8 cellular contexts compared by ENCODE assay signal in genomic region chr16:66603537-66604375, GRCh38. TPM values are rescaled to one million over a fixed set of nuclear protein-coding genes. Genes with fewer than 3 reads are reported as not detected.
A peak's percentile ranks its signal among the peaks of the same experiment; 100 is the strongest.
DNase-seq lines count a peak whose midpoint lies in the region; ATAC-seq and FAIRE-seq lines count a peak whose summit lies in the region.

No MANE protein-coding gene starts in this region.

- POLR2A ChIA-PET in naive thymus-derived CD8-positive, alpha-beta T cell (lab: Charles Lee): interaction anchor here (0.6 to 2.5 kb wide), 23 partner anchors 10 to 1470 kb away, joined by 3 to 33 read pairs (median 5); partner anchors contain the start of genes CKLF, CMTM2, DYNC1LI2 and NAE1

- DNase-seq in A172 (ENCODE audit: low spot score): peak; percentile 52
- peak; percentile 56 for DNase-seq in NCI-H69 (lab: John Stamatoyannopoulos, UW)
- DNase-seq in activated CD8-positive, alpha-beta memory T cell treated with anti-CD3 and anti-CD28 coated beads for 24 hours: peak; percentile 84
- peak; percentile 46 for DNase-seq in epidermal melanocyte (ENCODE audit: insufficient read length, low spot score)
- peak; percentile 44 to 93 (median 78) for DNase-seq in naive thymus-derived CD8-positive, alpha-beta T cell
- DNase-seq in stimulated activated naive CD8-positive, alpha-beta T cell treated with anti-CD3 and anti-CD28 coated beads, Interleukin-15, Interleukin-2, amounts not matched to agents 100 U/mL and 50 U/mL, for 24 hours: peak; percentile 65
- no peak for DNase-seq in frontal cortex (ENCODE audit: low spot score in 2 of 2)

- ATAC-seq in GM18861 (IDR thresholded peaks at IDR 0.05; ENCODE audit: unreplicated experiment): peak; percentile 33
- ATAC-seq in naive thymus-derived CD8-positive, alpha-beta T cell: peak; percentile 62 to 76
- peak; percentile 53 for ATAC-seq in stimulated activated naive CD8-positive, alpha-beta T cell treated with anti-CD3 and anti-CD28 coated beads, Interleukin-15, Interleukin-2, amounts not matched to agents 100 U/mL and 50 U/mL, for 24 hours

- H3K4me1 Mint-ChIP-seq in naive thymus-derived CD8-positive, alpha-beta T cell: peaks cover 22 to 65% (median 57%) of the 10 kb centered on the region in 4 donors

- peaks cover 0 to 6% (median 0%) of the 10 kb centered on the region in 3 donors for H3K36me3 Mint-ChIP-seq in naive thymus-derived CD8-positive, alpha-beta T cell

- H3K27ac Mint-ChIP-seq in naive thymus-derived CD8-positive, alpha-beta T cell: peak overlapping the region; percentile 91 to 97 (median 94)

- FAIRE-seq in frontal cortex (lab: Jason Lieb, UNC): no peak

- H3K4me3 Mint-ChIP-seq in naive thymus-derived CD8-positive, alpha-beta T cell: peak overlapping the region; percentile 85 to 97 (median 93)

- H3K27me3 Mint-ChIP-seq in naive thymus-derived CD8-positive, alpha-beta T cell: peaks cover 0 to 2% (median 0%) of the 10 kb centered on the region in 5 donors

- peaks cover 0 to 7% (median 0%) of the 10 kb centered on the region in 9 donors for H3K9me3 Mint-ChIP-seq in naive thymus-derived CD8-positive, alpha-beta T cell

RNA-seq across cellular contexts. Expression of gene CMTM3, which starts 0.7 kb away (rescaled TPM):
- total RNA-seq in A172 (2014; rRNA removed; shearing (Covaris generic)): 48.2 and 53.7 TPM in 2 replicates
- total RNA-seq in naive thymus-derived CD8-positive, alpha-beta T cell: 10 to 100 TPM; 55.2 to 55.8 TPM
- 10 to 100 TPM; 76.1 to 81.3 (median 78.5) TPM for polyA plus RNA-seq in naive thymus-derived CD8-positive, alpha-beta T cell
- 3.3 TPM for total RNA-seq in frontal cortex

RNA-seq across cellular contexts. Expression of gene CMTM2, which starts 24.5 kb away (rescaled TPM):
- total RNA-seq in A172 (2014; rRNA removed; shearing (Covaris generic)): not detected in 2 replicates
- under 1 TPM in 1 of 2 experiments, not detected in 1; 0.58 TPM for total RNA-seq in naive thymus-derived CD8-positive, alpha-beta T cell
- under 1 TPM in 1 of 3 donors, not detected in 2; 0.18 TPM for polyA plus RNA-seq in naive thymus-derived CD8-positive, alpha-beta T cell
- not detected for total RNA-seq in frontal cortex

RNA-seq across cellular contexts. Expression of gene CMTM1, which starts 37.5 kb away (rescaled TPM):
- total RNA-seq in A172 (2014; rRNA removed; shearing (Covaris generic)): 1.1 and 1.3 TPM in 2 replicates
- 1 to 10 TPM; 3.5 to 3.9 TPM for total RNA-seq in naive thymus-derived CD8-positive, alpha-beta T cell
- polyA plus RNA-seq in naive thymus-derived CD8-positive, alpha-beta T cell: under 1 TPM in 2 of 3 donors, not detected in 1; 0.48 to 0.50 TPM
- 4.1 TPM for total RNA-seq in frontal cortex

RNA-seq across cellular contexts. Expression of gene CKLF, which starts 51.4 kb away (rescaled TPM):
- total RNA-seq in A172 (2014; rRNA removed; shearing (Covaris generic)): 180 and 186 TPM in 2 replicates
- total RNA-seq in naive thymus-derived CD8-positive, alpha-beta T cell: 10 to 100 TPM; 43.1 to 44.4 TPM
- 100 to 1,000 TPM in 2 of 3 donors, 10 to 100 TPM in 1; 99.6 to 179 (median 111) TPM for polyA plus RNA-seq in naive thymus-derived CD8-positive, alpha-beta T cell
- 33.0 TPM for total RNA-seq in frontal cortex

RNA-seq across cellular contexts. Expression of gene TK2, which starts 53.8 kb away (rescaled TPM):
- 31.9 and 35.0 TPM in 2 replicates for total RNA-seq in A172 (2014; rRNA removed; shearing (Covaris generic))
- total RNA-seq in naive thymus-derived CD8-positive, alpha-beta T cell: 1 to 10 TPM; 6.8 to 8.7 TPM
- polyA plus RNA-seq in naive thymus-derived CD8-positive, alpha-beta T cell: 1 to 10 TPM; 1.9 to 4.0 (median 2.5) TPM
- total RNA-seq in frontal cortex: 20.0 TPM

Comparison
In these comparisons a context has a peak if more than half of its experiments do, and no peak if none do; other contexts are left out.
1. DNase-seq: peak in A172 (single experiment), NCI-H69 (single experiment), activated CD8-positive, alpha-beta memory T cell treated with anti-CD3 and anti-CD28 coated beads for 24 hours (single experiment), epidermal melanocyte (single experiment), naive thymus-derived CD8-positive, alpha-beta T cell (10 of 10) and stimulated activated naive CD8-positive, alpha-beta T cell treated with anti-CD3 and anti-CD28 coated beads, Interleukin-15, Interleukin-2, amounts not matched to agents 100 U/mL and 50 U/mL, for 24 hours (single experiment); none in frontal cortex (0 of 2).
2. RNA of gene CMTM3, which starts 0.7 kb away (total RNA-seq): 55.2 to 55.8 TPM in naive thymus-derived CD8-positive, alpha-beta T cell and 48.2 to 53.7 TPM in A172; 3.3 TPM in frontal cortex (single experiment); every median in the first group is over 10 times any median in the second.
3. Peak in every context shown above with its lines, with median percentiles within 50 percentile points of each other: ATAC-seq.